15 cellular contexts compared by ENCODE assay signal in the genomic region with DNA sequence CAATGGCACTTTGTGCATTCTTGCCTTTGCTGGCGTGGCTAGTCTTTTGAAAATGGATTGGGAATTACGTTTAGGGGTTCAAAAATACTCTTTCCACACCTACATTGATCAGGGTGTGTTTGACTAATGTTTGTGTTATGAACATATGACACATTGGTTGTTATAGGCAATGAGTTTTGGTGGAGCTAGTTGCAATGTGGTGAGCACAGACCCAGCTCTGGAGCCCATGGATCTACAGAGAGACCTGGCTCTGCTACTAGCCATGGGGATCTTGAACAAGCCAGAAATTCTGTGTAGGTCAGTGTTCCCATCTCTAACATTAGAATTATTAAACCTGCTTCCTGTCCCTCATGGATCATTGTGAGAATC.
DNase-seq lines count a peak whose midpoint lies in the region; ATAC-seq and TF ChIP-seq lines count a peak whose summit lies in the region.
"Had no signal": no experiment of that assay in that cellular context is flagged by ENCODE, and none has a peak within 500 bp of the region (broad histone marks: within the 10 kb centered on the region; RNA-seq: fewer than 3 reads in every experiment).

No MANE protein-coding gene starts in this region.

- POLR2A ChIA-PET in Caco-2 (lab: Charles Lee) = interaction anchor here (0.7 to 1.0 kb wide), 2 partner anchors 223 to 231 kb away, joined by 3 to 4 read pairs; partner anchors contain the start of gene UBL3

- H3K36me3 ChIP-seq in Caco-2 (ENCODE audit: control insufficient read depth, insufficient read depth, low read length) (no peaks in the 10 kb centered on the region), mucosa of descending colon (ENCODE audit: low read depth) (no peaks in the 10 kb centered on the region), suprapubic skin (no peaks in the 10 kb centered on the region)
- H3K36me3 ChIP-seq: BLaER1 treated with 17β-estradiol and CSF1 and Interleukin-3, amounts not matched to agents 10 nM and 100 nM had no signal

- no peaks in the 10 kb centered on the region for H3K36me3 Mint-ChIP-seq in Caco-2 (ENCODE audit: insufficient read depth, unreplicated experiment)
- no peaks in the 10 kb centered on the region for H3K36me3 Mint-ChIP-seq in natural killer cell treated with Interleukin-12 subunit alpha and Interleukin-12 subunit beta and Interleukin-15 and Interleukin-18, amount 100 ng/mL, for 72 hours

- no peak for TF ChIP-seq POLR2A in suprapubic skin (IDR thresholded peaks at IDR 0.05)

- H3K4me1 ChIP-seq in Caco-2 = peaks cover 23% of the 10 kb centered on the region
- peaks cover 6% of the 10 kb centered on the region for H3K4me1 ChIP-seq in mucosa of descending colon (ENCODE audit: low read depth)
- H3K4me1 ChIP-seq in suprapubic skin = peaks cover 7% of the 10 kb centered on the region

- intact Hi-C loops in Caco-2 (cut with micrococcal nuclease; ENCODE audit: unreplicated experiment) = loop anchor here (1.0 kb wide), 4 partner anchors 36 to 224 kb away; no protein-coding TSS in a partner anchor
- intact Hi-C loops in mucosa of descending colon (cut with DNase I, micrococcal nuclease) = no loop called here

- no peak for TF ChIP-seq EP300 in suprapubic skin (IDR thresholded peaks at IDR 0.05)

- no peak for DNase-seq in Caco-2
- no peak for DNase-seq in mucosa of descending colon
- no peak for DNase-seq in suprapubic skin (ENCODE audit: low spot score in 2 of 2)
- no peak for DNase-seq in stimulated activated CD4-positive, alpha-beta T cell treated with anti-CD3 and anti-CD28 coated beads, Interleukin-1b, Interleukin-23, amount 100 ng/mL, for 48 hours
- no peak for DNase-seq in NCI-H345 (lab: John Stamatoyannopoulos, UW)
- DNase-seq in natural killer cell treated with Interleukin-12 subunit alpha and Interleukin-12 subunit beta and Interleukin-15 and Interleukin-18, amount 100 ng/mL, for 72 hours (ENCODE audit: low spot score) = no peak
- DNase-seq: DMS79 treated with DMSO at 0.1 percent for 48 hours, NCI-H1105, NCI-H2081 treated with DMSO at 0.1 percent for 48 hours, NCI-H510A treated with DMSO at 0.1 percent for 48 hours, NCI-H774, SHP77 had no signal

- peak overlapping the region; percentile 91 for H3K27ac Mint-ChIP-seq in Caco-2 (ENCODE audit: unreplicated experiment)
- no peak overlapping the region for H3K27ac Mint-ChIP-seq in natural killer cell treated with Interleukin-12 subunit alpha and Interleukin-12 subunit beta and Interleukin-15 and Interleukin-18, amount 100 ng/mL, for 72 hours

- no peaks in the 10 kb centered on the region for H3K9me3 ChIP-seq in Caco-2
- no peaks in the 10 kb centered on the region for H3K9me3 ChIP-seq in mucosa of descending colon
- H3K9me3 ChIP-seq in suprapubic skin = no peaks in the 10 kb centered on the region
- H3K9me3 ChIP-seq: BLaER1 treated with 17β-estradiol and CSF1 and Interleukin-3, amounts not matched to agents 10 nM and 100 nM had no signal

- H3K4me1 Mint-ChIP-seq in Caco-2 (ENCODE audit: low read depth, unreplicated experiment) = peaks cover 23% of the 10 kb centered on the region
- no peaks in the 10 kb centered on the region for H3K4me1 Mint-ChIP-seq in natural killer cell treated with Interleukin-12 subunit alpha and Interleukin-12 subunit beta and Interleukin-15 and Interleukin-18, amount 100 ng/mL, for 72 hours (ENCODE audit: low read depth in 2 of 2)

- H3K27me3 Mint-ChIP-seq in Caco-2 (ENCODE audit: insufficient read depth, unreplicated experiment) = no peaks in the 10 kb centered on the region
- peaks cover 0 to 3% of the 10 kb centered on the region in 2 donors for H3K27me3 Mint-ChIP-seq in natural killer cell treated with Interleukin-12 subunit alpha and Interleukin-12 subunit beta and Interleukin-15 and Interleukin-18, amount 100 ng/mL, for 72 hours

- no peak overlapping the region for H3K4me3 ChIP-seq in Caco-2 (ENCODE audit: low read depth, low read length)
- H3K4me3 ChIP-seq in mucosa of descending colon = no peak overlapping the region
- no peak overlapping the region for H3K4me3 ChIP-seq in suprapubic skin
- H3K4me3 ChIP-seq: BLaER1 treated with 17β-estradiol and CSF1 and Interleukin-3, amounts not matched to agents 10 nM and 100 nM; K562 had no signal

- H3K4me3 Mint-ChIP-seq in Caco-2 (ENCODE audit: unreplicated experiment) = peak overlapping the region; percentile 61
- H3K4me3 Mint-ChIP-seq in natural killer cell treated with Interleukin-12 subunit alpha and Interleukin-12 subunit beta and Interleukin-15 and Interleukin-18, amount 100 ng/mL, for 72 hours = no peak overlapping the region

- TF ChIP-seq CTCF in Caco-2 (IDR thresholded peaks at IDR 0.05; ENCODE audit: insufficient read depth in 1 of 2, low read depth in 1 of 2, low read length in 1 of 2, severe bottlenecking in 1 of 2, unreplicated experiment in 1 of 2) (no peak), mucosa of descending colon (IDR thresholded peaks at IDR 0.05) (no peak), suprapubic skin (IDR thresholded peaks at IDR 0.05) (no peak)

- BruUV-seq in Caco-2 (replicated peaks; lab: Mats Ljungman, UMichigan) = no TSS peak

- WGBS in suprapubic skin = 61% methylated on average over 2 of the region's 2 CpGs

- ATAC-seq in esophagus mucosa (peak; percentile 20), mucosa of descending colon (peak; percentile 54)
- no peak for ATAC-seq in natural killer cell treated with Interleukin-12 subunit alpha and Interleukin-12 subunit beta and Interleukin-15 and Interleukin-18, amount 100 ng/mL, for 72 hours
- ATAC-seq: K562 had no signal

- CTCF ChIA-PET in Caco-2 (lab: Charles Lee) = interaction anchor here (1.2 to 1.6 kb wide), 2 partner anchors 40 to 42 kb away, joined by 7 read pairs; no protein-coding TSS in a partner anchor

- H3K9me3 Mint-ChIP-seq in Caco-2 (ENCODE audit: unreplicated experiment) = no peaks in the 10 kb centered on the region
- H3K9me3 Mint-ChIP-seq in natural killer cell treated with Interleukin-12 subunit alpha and Interleukin-12 subunit beta and Interleukin-15 and Interleukin-18, amount 100 ng/mL, for 72 hours = no peaks in the 10 kb centered on the region

- peak overlapping the region; percentile 55 for H3K27ac ChIP-seq in suprapubic skin
- H3K27ac ChIP-seq: BLaER1 treated with 17β-estradiol and CSF1 and Interleukin-3, amounts not matched to agents 10 nM and 100 nM had no signal

- no peaks in the 10 kb centered on the region for H3K27me3 ChIP-seq in Caco-2 (replicated peaks; ENCODE audit: control insufficient read depth, insufficient read depth, low read length)
- no peaks in the 10 kb centered on the region for H3K27me3 ChIP-seq in suprapubic skin
- H3K27me3 ChIP-seq: BLaER1 treated with 17β-estradiol and CSF1 and Interleukin-3, amounts not matched to agents 10 nM and 100 nM had no signal

Comparison
In these comparisons a context has a peak if more than half of its experiments do, and no peak if none do; other contexts are left out.
1. ATAC-seq: peak in esophagus mucosa (single experiment) and mucosa of descending colon (single experiment); none in natural killer cell treated with Interleukin-12 subunit alpha and Interleukin-12 subunit beta and Interleukin-15 and Interleukin-18, amount 100 ng/mL, for 72 hours (0 of 2).